30 cellular contexts compared by ENCODE assay signal in genomic region chr2:117091026-117091425, GRCh38.
"Had no signal": no experiment of that assay in that cellular context is flagged by ENCODE, and none has a peak within 500 bp of the region (broad histone marks: within the 10 kb centered on the region; RNA-seq: fewer than 3 reads in every experiment).

No MANE protein-coding gene starts in this region.

- H3K4me3 ChIP-seq: coronary artery, dorsolateral prefrontal cortex, esophagus muscularis mucosa, gastrocnemius medialis had no signal

- H3K27ac Mint-ChIP-seq: activated CD4-positive, alpha-beta memory T cell treated with anti-CD3 and anti-CD28 coated beads for 36 hours; activated CD4-positive, alpha-beta T cell treated with anti-CD3 and anti-CD28 coated beads for 36 hours; activated CD4-positive, alpha-beta T cell treated with anti-CD3 and anti-CD28 coated beads, Interleukin-2, amount 10 ng/mL, durations not matched to agents 24 days and 14 days; activated CD8-positive, alpha-beta memory T cell treated with anti-CD3 and anti-CD28 coated beads, Interleukin-2, amount 10 ng/mL, durations not matched to agents 7 days and 5 days; activated CD8-positive, alpha-beta T cell treated with anti-CD3 and anti-CD28 coated beads, Interleukin-2, amount 10 ng/mL, durations not matched to agents 7 days and 5 days; activated naive CD8-positive, alpha-beta T cell; activated T-helper 1 cell treated with anti-CD3 and anti-CD28 coated beads, Interleukin-12 subunit alpha, Interleukin-12 subunit beta, Interleukin-2, Interleukin-4 antibody, amounts not matched to agents 30 ng/mL and 10 ng/mL and 1 ng/mL, durations not matched to agents 14 hours and 24 hours and 36 hours; dendritic cell treated with granulocyte-macrophage colony-stimulating factor and Interleukin-4, amounts not matched to agents 40 ng/mL and 50 ng/mL, for 4 days; T-helper 17 cell; T-helper 2 cell treated with Interferon-gamma antibody and Interleukin-4, amounts not matched to agents 5 μg/mL and 100 μg/mL, for 36 hours had no signal

- H3K4me1 Mint-ChIP-seq: activated CD4-positive, alpha-beta T cell treated with anti-CD3 and anti-CD28 coated beads for 36 hours; activated CD4-positive, alpha-beta T cell treated with anti-CD3 and anti-CD28 coated beads, Interleukin-2, amount 10 ng/mL, durations not matched to agents 24 days and 14 days; activated CD8-positive, alpha-beta memory T cell treated with anti-CD3 and anti-CD28 coated beads, Interleukin-2, amount 10 ng/mL, durations not matched to agents 7 days and 5 days; central memory CD8-positive, alpha-beta T cell; T-helper 17 cell had no signal

- ATAC-seq: activated CD4-positive, alpha-beta T cell treated with anti-CD3 and anti-CD28 coated beads for 36 hours; activated CD8-positive, alpha-beta memory T cell treated with anti-CD3 and anti-CD28 coated beads, Interleukin-2, amount 10 ng/mL, durations not matched to agents 7 days and 5 days; activated CD8-positive, alpha-beta T cell treated with anti-CD3 and anti-CD28 coated beads, Interleukin-2, amount 10 ng/mL, durations not matched to agents 7 days and 5 days; foreskin keratinocyte; gastrocnemius medialis; T-helper 17 cell had no signal

- DNase-seq: activated CD4-positive, alpha-beta memory T cell treated with anti-CD3 and anti-CD28 coated beads for 36 hours; activated CD4-positive, alpha-beta T cell treated with anti-CD3 and anti-CD28 coated beads for 36 hours; activated CD4-positive, alpha-beta T cell treated with anti-CD3 and anti-CD28 coated beads, Interleukin-2, amount 10 ng/mL, durations not matched to agents 24 days and 14 days; activated CD4-positive, CD25-positive, alpha-beta regulatory T cell; activated CD4-positive, CD25-positive, alpha-beta regulatory T cell treated with anti-CD3 and anti-CD28 coated beads, Interleukin-2, amount 50 U/mL, for 72 hours; activated CD8-positive, alpha-beta memory T cell treated with anti-CD3 and anti-CD28 coated beads, Interleukin-2, amount 10 ng/mL, durations not matched to agents 7 days and 5 days; activated CD8-positive, alpha-beta memory T cell treated with anti-CD3 and anti-CD28 coated beads, Interleukin-2, amount 50 U/mL, for 4 hours; activated CD8-positive, alpha-beta T cell treated with anti-CD3 and anti-CD28 coated beads, Interleukin-2, amount 10 ng/mL, durations not matched to agents 7 days and 5 days; activated gamma-delta T cell treated with Interleukin-2 at 50 U/mL for 16 hours; activated naive CD4-positive, alpha-beta T cell treated with anti-CD3 and anti-CD28 coated beads, Interleukin-2, amount 50 U/mL, for 16 hours; activated naive CD4-positive, alpha-beta T cell treated with Interleukin-2 at 50 U/mL for 16 hours; activated T-cell treated with anti-CD3 and anti-CD28 coated beads, Interleukin-2, amount 50 U/mL, for 1 hour; activated T-cell treated with anti-CD3 and anti-CD28 coated beads, Interleukin-2, amount 50 U/mL, for 48 hours; amniotic stem cell; brain microvascular endothelial cell; dorsolateral prefrontal cortex; effector memory CD4-positive, alpha-beta T cell; erythroblast; foreskin keratinocyte; gastrocnemius medialis; glutamatergic neuron; T-helper 1 cell; T-helper 17 cell had no signal

- H3K4me1 ChIP-seq: esophagus muscularis mucosa, foreskin keratinocyte, gastrocnemius medialis had no signal

- H3K27ac ChIP-seq: brain microvascular endothelial cell, coronary artery, dorsolateral prefrontal cortex, esophagus muscularis mucosa, foreskin keratinocyte, gastrocnemius medialis had no signal

- H3K36me3 Mint-ChIP-seq: activated CD4-positive, alpha-beta memory T cell treated with anti-CD3 and anti-CD28 coated beads for 36 hours; activated CD8-positive, alpha-beta memory T cell treated with anti-CD3 and anti-CD28 coated beads, Interleukin-2, amount 10 ng/mL, durations not matched to agents 7 days and 5 days; activated naive CD8-positive, alpha-beta T cell had no signal

- H3K27me3 ChIP-seq: brain microvascular endothelial cell, esophagus muscularis mucosa, foreskin keratinocyte, gastrocnemius medialis had no signal

- H3K9me3 ChIP-seq: esophagus muscularis mucosa, gastrocnemius medialis had no signal

- H3K36me3 ChIP-seq: brain microvascular endothelial cell, esophagus muscularis mucosa, gastrocnemius medialis had no signal

- H3K9me3 Mint-ChIP-seq: dendritic cell treated with granulocyte-macrophage colony-stimulating factor and Interleukin-4, amounts not matched to agents 40 ng/mL and 50 ng/mL, for 4 days had no signal

- H3K27me3 Mint-ChIP-seq: activated CD4-positive, alpha-beta memory T cell treated with anti-CD3 and anti-CD28 coated beads for 36 hours; activated CD4-positive, alpha-beta T cell treated with anti-CD3 and anti-CD28 coated beads for 36 hours; activated CD4-positive, alpha-beta T cell treated with anti-CD3 and anti-CD28 coated beads, Interleukin-2, amount 10 ng/mL, durations not matched to agents 24 days and 14 days; activated CD8-positive, alpha-beta memory T cell treated with anti-CD3 and anti-CD28 coated beads, Interleukin-2, amount 10 ng/mL, durations not matched to agents 7 days and 5 days; activated naive CD8-positive, alpha-beta T cell; central memory CD8-positive, alpha-beta T cell; dendritic cell treated with granulocyte-macrophage colony-stimulating factor and Interleukin-4, amounts not matched to agents 40 ng/mL and 50 ng/mL, for 4 days; T-helper 17 cell had no signal

- H3K4me3 Mint-ChIP-seq: activated CD4-positive, alpha-beta memory T cell treated with anti-CD3 and anti-CD28 coated beads for 36 hours; activated CD4-positive, alpha-beta T cell treated with anti-CD3 and anti-CD28 coated beads for 36 hours; activated CD4-positive, alpha-beta T cell treated with anti-CD3 and anti-CD28 coated beads, Interleukin-2, amount 10 ng/mL, durations not matched to agents 24 days and 14 days; activated CD8-positive, alpha-beta memory T cell treated with anti-CD3 and anti-CD28 coated beads, Interleukin-2, amount 10 ng/mL, durations not matched to agents 7 days and 5 days; activated CD8-positive, alpha-beta T cell treated with anti-CD3 and anti-CD28 coated beads, Interleukin-2, amount 10 ng/mL, durations not matched to agents 7 days and 5 days; activated naive CD8-positive, alpha-beta T cell; activated T-helper 1 cell treated with anti-CD3 and anti-CD28 coated beads, Interleukin-12 subunit alpha, Interleukin-12 subunit beta, Interleukin-2, Interleukin-4 antibody, amounts not matched to agents 30 ng/mL and 10 ng/mL and 1 ng/mL, durations not matched to agents 14 hours and 24 hours and 36 hours; central memory CD8-positive, alpha-beta T cell; dendritic cell treated with granulocyte-macrophage colony-stimulating factor and Interleukin-4, amounts not matched to agents 40 ng/mL and 50 ng/mL, for 4 days; T-helper 17 cell; T-helper 2 cell treated with Interferon-gamma antibody and Interleukin-4, amounts not matched to agents 5 μg/mL and 100 μg/mL, for 36 hours had no signal
